In genomic region chr3:141125351-141125750, GRCh38 we compare ENCODE assay signal across 6 cellular contexts.
"Had no signal": no experiment of that assay in that cellular context is flagged by ENCODE, and none has a peak within 500 bp of the region (broad histone marks: within the 10 kb centered on the region; RNA-seq: fewer than 3 reads in every experiment).

No MANE protein-coding gene starts in this region.

- H3K36me3 ChIP-seq: HAP-1 had no signal

- H3K4me1 ChIP-seq: HAP-1 had no signal

- H3K27ac ChIP-seq: GM23248 had no signal

- DNase-seq: GM23248, GOT3, H7, IMR-90 had no signal

- H3K9me3 ChIP-seq: HAP-1 had no signal

- ATAC-seq: K562 had no signal

- H3K4me3 ChIP-seq: GM23248, HAP-1, K562 had no signal
